In genomic region chr1:242525769-242526168, GRCh38 we compare ENCODE assay signal across 16 cellular contexts. TPM values are rescaled to one million over a fixed set of nuclear protein-coding genes. Genes with fewer than 3 reads are reported as not detected.
DNase-seq lines count a peak whose midpoint lies in the region; ATAC-seq and TF ChIP-seq lines count a peak whose summit lies in the region.
"Had no signal": no experiment of that assay in that cellular context is flagged by ENCODE, and none has a peak within 500 bp of the region (broad histone marks: within the 10 kb centered on the region; RNA-seq: fewer than 3 reads in every experiment).

No MANE protein-coding gene starts in this region.

- H3K4me1 ChIP-seq in KMS-11 (ENCODE audit: low read depth, poor library complexity, severe bottlenecking): peaks cover 6% of the 10 kb centered on the region
- peaks cover 18% of the 10 kb centered on the region for H3K4me1 ChIP-seq in foreskin keratinocyte

- no peaks in the 10 kb centered on the region for H3K79me2 ChIP-seq in KMS-11 (ENCODE audit: insufficient read depth, low read depth)

- H3K9me3 Mint-ChIP-seq in activated CD8-positive, alpha-beta T cell treated with anti-CD3 and anti-CD28 coated beads, Interleukin-2, amount 10 ng/mL, durations not matched to agents 7 days and 5 days (ENCODE audit: insufficient read depth): no peaks in the 10 kb centered on the region
- no peaks in the 10 kb centered on the region for H3K9me3 Mint-ChIP-seq in activated CD8-positive, alpha-beta T cell treated with anti-CD3 and anti-CD28 coated beads for 36 hours
- H3K9me3 Mint-ChIP-seq in osteocyte (ENCODE audit: unreplicated experiment): no peaks in the 10 kb centered on the region
- H3K9me3 Mint-ChIP-seq: stimulated activated effector memory CD8-positive, alpha-beta T cell treated with anti-CD3 and anti-CD28 coated beads, Interleukin-12 subunit alpha, Interleukin-12 subunit beta, amount 100 ng/mL, for 72 hours had no signal

- intact Hi-C loops in activated CD8-positive, alpha-beta T cell treated with anti-CD3 and anti-CD28 coated beads for 36 hours (cut with micrococcal nuclease): no loop called here

- H4K20me1 ChIP-seq in KMS-11 (ENCODE audit: insufficient read depth): no peaks in the 10 kb centered on the region

- no peak for TF ChIP-seq CTCF in activated CD8-positive, alpha-beta T cell treated with anti-CD3 and anti-CD28 coated beads for 36 hours (IDR thresholded peaks at IDR 0.05)
- TF ChIP-seq CTCF in KMS-11 (conservative IDR thresholded peaks at IDR 0.05; ENCODE audit: low read depth, low read length): no peak
- no peak for TF ChIP-seq CTCF in foreskin keratinocyte (conservative IDR thresholded peaks at IDR 0.05)
- TF ChIP-seq CTCF in osteocyte (IDR thresholded peaks at IDR 0.05): no peak
- TF ChIP-seq CTCF in GM10266 (IDR thresholded peaks at IDR 0.05; ENCODE audit: control insufficient read depth, insufficient read depth, low read depth, missing control alignments): no peak

- no peak overlapping the region for H3K4me3 ChIP-seq in KMS-11 (IDR thresholded peaks at IDR 0.05; ENCODE audit: insufficient read depth, low read depth, low read length)

- CTCF ChIA-PET in activated CD8-positive, alpha-beta T cell treated with anti-CD3 and anti-CD28 coated beads, Interleukin-2, amount 10 ng/mL, durations not matched to agents 7 days and 5 days (lab: Charles Lee): no interaction called here
- CTCF ChIA-PET in activated CD8-positive, alpha-beta T cell treated with anti-CD3 and anti-CD28 coated beads for 36 hours (lab: Charles Lee): no interaction called here

- POLR2A ChIA-PET in activated CD8-positive, alpha-beta T cell treated with anti-CD3 and anti-CD28 coated beads, Interleukin-2, amount 10 ng/mL, durations not matched to agents 7 days and 5 days (lab: Charles Lee): no interaction called here
- POLR2A ChIA-PET in activated CD8-positive, alpha-beta T cell treated with anti-CD3 and anti-CD28 coated beads for 36 hours (lab: Charles Lee): no interaction called here

- H3K4me3 Mint-ChIP-seq in activated CD8-positive, alpha-beta T cell treated with anti-CD3 and anti-CD28 coated beads, Interleukin-2, amount 10 ng/mL, durations not matched to agents 7 days and 5 days: peak overlapping the region; percentile 22
- H3K4me3 Mint-ChIP-seq in activated CD8-positive, alpha-beta T cell treated with anti-CD3 and anti-CD28 coated beads for 36 hours: no peak overlapping the region
- peak overlapping the region; percentile 71 for H3K4me3 Mint-ChIP-seq in osteocyte (ENCODE audit: unreplicated experiment)

- peaks cover 12% of the 10 kb centered on the region for H3K4me1 Mint-ChIP-seq in activated CD8-positive, alpha-beta T cell treated with anti-CD3 and anti-CD28 coated beads, Interleukin-2, amount 10 ng/mL, durations not matched to agents 7 days and 5 days (ENCODE audit: low read depth)
- no peaks in the 10 kb centered on the region for H3K4me1 Mint-ChIP-seq in activated CD8-positive, alpha-beta T cell treated with anti-CD3 and anti-CD28 coated beads for 36 hours (ENCODE audit: low read depth)
- H3K4me1 Mint-ChIP-seq in osteocyte (ENCODE audit: unreplicated experiment): peaks cover 15% of the 10 kb centered on the region

- DNase-seq in activated CD8-positive, alpha-beta T cell treated with anti-CD3 and anti-CD28 coated beads, Interleukin-2, amount 10 ng/mL, durations not matched to agents 7 days and 5 days: no peak
- no peak for DNase-seq in activated CD8-positive, alpha-beta T cell treated with anti-CD3 and anti-CD28 coated beads for 36 hours
- DNase-seq in foreskin keratinocyte (no peak), osteocyte (ENCODE audit: extremely low spot score, unreplicated experiment) (no peak), GM10266 (ENCODE audit: extremely low spot score) (no peak), C1 segment of cervical spinal cord (lab: John Stamatoyannopoulos, UW) (no peak)
- DNase-seq: cerebellar nuclear complex, Karpas-422, NCI-H226 had no signal

- H3K27ac ChIP-seq in KMS-11: no peak overlapping the region
- peak overlapping the region; percentile 67 for H3K27ac ChIP-seq in foreskin keratinocyte
- H3K27ac ChIP-seq: gastroesophageal sphincter, pancreas, skin epidermis had no signal

- no peak for ATAC-seq in activated CD8-positive, alpha-beta T cell treated with anti-CD3 and anti-CD28 coated beads, Interleukin-2, amount 10 ng/mL, durations not matched to agents 7 days and 5 days
- no peak for ATAC-seq in activated CD8-positive, alpha-beta T cell treated with anti-CD3 and anti-CD28 coated beads for 36 hours
- no peak for ATAC-seq in foreskin keratinocyte
- no peak for ATAC-seq in HG03520 (IDR thresholded peaks at IDR 0.05; ENCODE audit: unreplicated experiment)
- ATAC-seq: stimulated activated effector memory CD8-positive, alpha-beta T cell treated with anti-CD3 and anti-CD28 coated beads, Interleukin-12 subunit alpha, Interleukin-12 subunit beta, amount 100 ng/mL, for 72 hours had no signal

- no peak overlapping the region for H3K27ac Mint-ChIP-seq in activated CD8-positive, alpha-beta T cell treated with anti-CD3 and anti-CD28 coated beads, Interleukin-2, amount 10 ng/mL, durations not matched to agents 7 days and 5 days
- H3K27ac Mint-ChIP-seq in activated CD8-positive, alpha-beta T cell treated with anti-CD3 and anti-CD28 coated beads for 36 hours: no peak overlapping the region
- H3K27ac Mint-ChIP-seq in osteocyte (ENCODE audit: unreplicated experiment): no peak overlapping the region
- H3K27ac Mint-ChIP-seq: stimulated activated effector memory CD8-positive, alpha-beta T cell treated with anti-CD3 and anti-CD28 coated beads, Interleukin-12 subunit alpha, Interleukin-12 subunit beta, amount 100 ng/mL, for 72 hours had no signal

- H2AFZ ChIP-seq in KMS-11 (ENCODE audit: low read depth): 0 out of 2 replicates have a peak overlapping the region, but pooled peaks have one; percentile 77

- H3K9ac ChIP-seq in KMS-11: no peak overlapping the region

- H3K27me3 ChIP-seq in KMS-11 (ENCODE audit: insufficient read depth, low read depth) (no peaks in the 10 kb centered on the region), foreskin keratinocyte (no peaks in the 10 kb centered on the region)

- no peak overlapping the region; the same call in 1 of the 2 replicates for H3K4me2 ChIP-seq in KMS-11

- H3K36me3 ChIP-seq in KMS-11 (ENCODE audit: insufficient read depth): no peaks in the 10 kb centered on the region
- H3K36me3 ChIP-seq: gastroesophageal sphincter, pancreas had no signal

- no peaks in the 10 kb centered on the region for H3K36me3 Mint-ChIP-seq in activated CD8-positive, alpha-beta T cell treated with anti-CD3 and anti-CD28 coated beads, Interleukin-2, amount 10 ng/mL, durations not matched to agents 7 days and 5 days (ENCODE audit: low read depth)
- H3K36me3 Mint-ChIP-seq in activated CD8-positive, alpha-beta T cell treated with anti-CD3 and anti-CD28 coated beads for 36 hours (ENCODE audit: low read depth): no peaks in the 10 kb centered on the region
- no peaks in the 10 kb centered on the region for H3K36me3 Mint-ChIP-seq in osteocyte (ENCODE audit: unreplicated experiment)
- H3K36me3 Mint-ChIP-seq: stimulated activated effector memory CD8-positive, alpha-beta T cell treated with anti-CD3 and anti-CD28 coated beads, Interleukin-12 subunit alpha, Interleukin-12 subunit beta, amount 100 ng/mL, for 72 hours had no signal

- H3K27me3 Mint-ChIP-seq in activated CD8-positive, alpha-beta T cell treated with anti-CD3 and anti-CD28 coated beads, Interleukin-2, amount 10 ng/mL, durations not matched to agents 7 days and 5 days (ENCODE audit: low read depth): peaks cover 34% of the 10 kb centered on the region
- H3K27me3 Mint-ChIP-seq in activated CD8-positive, alpha-beta T cell treated with anti-CD3 and anti-CD28 coated beads for 36 hours: peaks cover 38% of the 10 kb centered on the region
- peaks cover 49% of the 10 kb centered on the region for H3K27me3 Mint-ChIP-seq in osteocyte (ENCODE audit: unreplicated experiment)

RNA-seq across cellular contexts. Expression of gene PLD5, which starts 1.3 kb away (rescaled TPM):
- total RNA-seq in activated CD8-positive, alpha-beta T cell treated with anti-CD3 and anti-CD28 coated beads, Interleukin-2, amount 10 ng/mL, durations not matched to agents 7 days and 5 days: not detected
- total RNA-seq in activated CD8-positive, alpha-beta T cell treated with anti-CD3 and anti-CD28 coated beads for 36 hours: not detected
- total RNA-seq in foreskin keratinocyte (7.3 and 8.0 TPM in 2 replicates), osteocyte (not detected in 2 replicates)
- 4.2 and 5.0 TPM in 2 replicates for polyA plus RNA-seq in foreskin keratinocyte
- total RNA-seq: endothelial cell of umbilical vein had no signal
- polyA plus RNA-seq: endothelial cell of umbilical vein had no signal
